Comparison of ENCODE assay signal across 19 cellular contexts in genomic region chr5:145967296-145967695, GRCh38. TPM values are rescaled to one million over a fixed set of nuclear protein-coding genes. Genes with fewer than 3 reads are reported as not detected.
DNase-seq lines count a peak whose midpoint lies in the region; ATAC-seq and TF ChIP-seq lines count a peak whose summit lies in the region.
"Had no signal": no experiment of that assay in that cellular context is flagged by ENCODE, and none has a peak within 500 bp of the region (broad histone marks: within the 10 kb centered on the region; RNA-seq: fewer than 3 reads in every experiment).

No MANE protein-coding gene starts in this region.

- CTCF ChIA-PET in mammary epithelial cell (lab: Charles Lee; ENCODE audit: low non-redundant PET): no interaction called here

- in situ Hi-C loops in mammary epithelial cell (cut with MboI; ENCODE audit: low sequenced_read_pairs in 2 of 2): no loop called here

- intact Hi-C loops in mammary epithelial cell (cut with micrococcal nuclease): no loop called here
- intact Hi-C loops in breast epithelium (cut with DNase I; ENCODE audit: low total_unique reads): no loop called here
- intact Hi-C loops in left cardiac atrium (cut with DNase I): no loop called here

- H3K27me3 ChIP-seq in mammary epithelial cell (ENCODE audit: insufficient read depth, low read length) (no peaks in the 10 kb centered on the region), breast epithelium (no peaks in the 10 kb centered on the region), foreskin keratinocyte (no peaks in the 10 kb centered on the region)
- H3K27me3 ChIP-seq: BLaER1 treated with 17β-estradiol and CSF1 and Interleukin-3, amounts not matched to agents 10 nM and 100 nM had no signal

- no peak overlapping the region for H2AFZ ChIP-seq in mammary epithelial cell (ENCODE audit: low read depth, low read length)

- H3K4me3 ChIP-seq in mammary epithelial cell (replicated peaks in 1 of 3; ENCODE audit: insufficient read depth in 1 of 3, low read depth in 2 of 3, low read length in 3 of 3): no peak overlapping the region
- H3K4me3 ChIP-seq in breast epithelium: no peak overlapping the region
- H3K4me3 ChIP-seq: A549; BLaER1 treated with 17β-estradiol and CSF1 and Interleukin-3, amounts not matched to agents 10 nM and 100 nM had no signal

- 96% methylated on average over 2 of the region's 2 CpGs for WGBS in mammary epithelial cell (ENCODE audit: low coverage, missing lambda C conversion rate)

- H3K4me1 ChIP-seq in mammary epithelial cell (ENCODE audit: insufficient read depth, low read length) (peaks cover 16% of the 10 kb centered on the region), breast epithelium (no peaks in the 10 kb centered on the region), foreskin keratinocyte (peaks cover 45% of the 10 kb centered on the region)
- H3K4me1 ChIP-seq: BLaER1 treated with 17β-estradiol and CSF1 and Interleukin-3, amounts not matched to agents 10 nM and 100 nM had no signal

- TF ChIP-seq POLR2A in breast epithelium (IDR thresholded peaks at IDR 0.05): no peak

- H3K27ac ChIP-seq in mammary epithelial cell (ENCODE audit: insufficient read depth, low read depth, low read length) (no peak overlapping the region), breast epithelium (no peak overlapping the region), foreskin keratinocyte (no peak overlapping the region)
- H3K27ac ChIP-seq: 22Rv1; A549; BLaER1 treated with 17β-estradiol and CSF1 and Interleukin-3, amounts not matched to agents 10 nM and 100 nM; C4-2B had no signal

- H4K20me1 ChIP-seq in mammary epithelial cell (ENCODE audit: insufficient read depth, low read length): no peaks in the 10 kb centered on the region
- H4K20me1 ChIP-seq: BLaER1 treated with 17β-estradiol and CSF1 and Interleukin-3, amounts not matched to agents 10 nM and 100 nM had no signal

- dilution Hi-C loops in mammary epithelial cell (cut with HindIII; ENCODE audit: low sequenced_read_pairs): no loop called here

- ATAC-seq in foreskin keratinocyte (peak; percentile 29), HG03045 (IDR thresholded peaks at IDR 0.05; ENCODE audit: unreplicated experiment) (no peak), left cardiac atrium (no peak), GM21528 (IDR thresholded peaks at IDR 0.05; ENCODE audit: low FRiP score, unreplicated experiment) (no peak)
- ATAC-seq: A549; CD8-positive, alpha-beta T cell had no signal

- BruUV-seq in mammary epithelial cell (replicated peaks; lab: Mats Ljungman, UMichigan): no TSS peak

- DNase-seq in mammary epithelial cell (peak; percentile 33), breast epithelium (ENCODE audit: low spot score in 2 of 2) (no peak), foreskin keratinocyte (peak in 1 of 2 donors; percentile 48), kidney tubule cell (ENCODE audit: low spot score) (peak; percentile 55), left cardiac atrium (no peak)
- DNase-seq: AML-193; Caco-2; Calu3; CD4-positive, alpha-beta T cell; CD8-positive, alpha-beta T cell; DMS79 treated with DMSO at 0.1 percent for 48 hours; GF-D8 had no signal

- no peak overlapping the region for H3K9ac ChIP-seq in mammary epithelial cell (ENCODE audit: insufficient read depth, low read length)
- H3K9ac ChIP-seq: BLaER1 treated with 17β-estradiol and CSF1 and Interleukin-3, amounts not matched to agents 10 nM and 100 nM had no signal

- TF ChIP-seq CTCF in mammary epithelial cell (conservative IDR thresholded peaks at IDR 0.05 in 1 of 2, IDR thresholded peaks at IDR 0.05 in 1 of 2; ENCODE audit: extremely low read depth in 1 of 2, insufficient read depth in 1 of 2, low read depth in 1 of 2, low read length in 2 of 2): no peak
- no peak for TF ChIP-seq CTCF in breast epithelium (IDR thresholded peaks at IDR 0.05)
- TF ChIP-seq CTCF in foreskin keratinocyte (conservative IDR thresholded peaks at IDR 0.05): no peak

- H3K36me3 ChIP-seq in mammary epithelial cell (ENCODE audit: insufficient read depth, low read length) (peaks cover 8% of the 10 kb centered on the region), breast epithelium (no peaks in the 10 kb centered on the region)
- H3K36me3 ChIP-seq: BLaER1 treated with 17β-estradiol and CSF1 and Interleukin-3, amounts not matched to agents 10 nM and 100 nM had no signal

- peaks cover 62% of the 10 kb centered on the region for H3K79me2 ChIP-seq in mammary epithelial cell (ENCODE audit: insufficient read depth, low read length)

- H3K4me2 ChIP-seq in mammary epithelial cell (ENCODE audit: insufficient read depth, low read depth, low read length): no peak overlapping the region
- H3K4me2 ChIP-seq: A549; BLaER1 treated with 17β-estradiol and CSF1 and Interleukin-3, amounts not matched to agents 10 nM and 100 nM had no signal

- H3K9me3 ChIP-seq in mammary epithelial cell (replicated peaks; ENCODE audit: insufficient read depth, low read length) (no peaks in the 10 kb centered on the region), breast epithelium (no peaks in the 10 kb centered on the region)
- H3K9me3 ChIP-seq: A549, Caco-2 had no signal

RNA-seq across cellular contexts. Expression of gene SH3RF2, which starts 30.9 kb away (rescaled TPM):
- total RNA-seq in mammary epithelial cell (10 to 100 TPM; 57.3 to 76.1 TPM), breast epithelium (1 to 10 TPM; 6.6 to 9.5 (median 9.4) TPM), foreskin keratinocyte (37.1 and 40.7 TPM in 2 replicates), left cardiac atrium (100 to 1,000 TPM in 1 of 2 donors, 10 to 100 TPM in 1; 56.2 to 179 TPM)
- polyA plus RNA-seq in mammary epithelial cell (27.3 TPM), foreskin keratinocyte (22.9 and 23.9 TPM in 2 replicates)
- 44.5 TPM for polyA minus RNA-seq in mammary epithelial cell
- total RNA-seq: B cell; CD8-positive, alpha-beta T cell had no signal

Comparison
In these comparisons a context has a peak if more than half of its experiments do, and no peak if none do; other contexts are left out.
1. DNase-seq: peak in mammary epithelial cell (single experiment) and kidney tubule cell (single experiment); none in breast epithelium (0 of 2) and left cardiac atrium (single experiment).